Comparison of ENCODE assay signal across 8 cellular contexts in genomic region chr5:176536902-176537607, GRCh38. TPM values are rescaled to one million over a fixed set of nuclear protein-coding genes. Genes with fewer than 3 reads are reported as not detected.
DNase-seq lines count a peak whose midpoint lies in the region; ATAC-seq, FAIRE-seq and TF ChIP-seq lines count a peak whose summit lies in the region.

RNF44 (minus strand) TSS chr5:176537402; CDS start chr5:176532472, 4,930 bp downstream.

- no peaks in the 10 kb centered on the region for H3K9me3 ChIP-seq in HepG2 (ENCODE audit: low read length)

- peak; percentile 62 for ATAC-seq in GM19397 (IDR thresholded peaks at IDR 0.05; ENCODE audit: unreplicated experiment)
- ATAC-seq in HG03571 (IDR thresholded peaks at IDR 0.05; ENCODE audit: unreplicated experiment) = peak; percentile 38
- peak; percentile 58 for ATAC-seq in HepG2

- CTCF ChIA-PET in HepG2 (lab: Yijun Ruan, JAX; ENCODE audit: low intra/inter-chr PET ratio, low total read pairs) = no interaction called here

- peak; percentile 6; the same call in 1 of the 2 replicates for TF ChIP-seq RAD21 in HepG2 (CRISPR knock-in tag; IDR thresholded peaks at IDR 0.05)

- H3K4me1 Mint-ChIP-seq in dendritic cell treated with granulocyte-macrophage colony-stimulating factor and Interleukin-4, amounts not matched to agents 40 ng/mL and 50 ng/mL, for 4 days (ENCODE audit: low read depth) = peaks cover 68% of the 10 kb centered on the region

- intact Hi-C loops in dendritic cell treated with granulocyte-macrophage colony-stimulating factor and Interleukin-4, amounts not matched to agents 40 ng/mL and 50 ng/mL, for 4 days (cut with micrococcal nuclease) = loop anchor here (5.0 to 10.0 kb wide), 3 partner anchors 90 to 152 kb away; partner anchors contain the start of genes CLTB, FAF2, HIGD2A and NOP16
- intact Hi-C loops in HepG2 (cut with micrococcal nuclease; ENCODE audit: unreplicated experiment) = no loop called here

- POLR2A ChIA-PET in HepG2 (lab: Yijun Ruan, JAX) = interaction anchor here (0.7 to 7.9 kb wide), 21 partner anchors 10 to 697 kb away, joined by 3 to 212 read pairs (median 4); partner anchors contain the start of genes CDHR2, CLTB, FAF2 and FGFR4

- WGBS in HepG2 (ENCODE audit: low lambda C conversion rate) = 1% methylated on average over 14 of the region's 65 CpGs

- no peak; a peak in 1 of 4 replicates for TF ChIP-seq EP300 in HepG2 (IDR thresholded peaks at IDR 0.05; ENCODE audit: low read depth in 2 of 2, low read length in 2 of 2)
- no peak; the same call in 1 of the 2 replicates for TF ChIP-seq EP300 in HepG2 (CRISPR knock-in tag; IDR thresholded peaks at IDR 0.05; ENCODE audit: borderline replicate concordance)

- H3K4me3 ChIP-seq in HepG2 (replicated peaks in 1 of 3; ENCODE audit: insufficient read depth in 1 of 3, low read depth in 2 of 3, low read length in 3 of 3) = peak within 1 kb of the TSS; percentile 90 to 98 (median 97)

- H4K20me1 ChIP-seq in HepG2 (ENCODE audit: insufficient read depth, low read length) = peaks cover 28% of the 10 kb centered on the region

- H3K79me2 ChIP-seq in HepG2 (ENCODE audit: insufficient read depth, low read length) = peaks cover 40% of the 10 kb centered on the region

- H3K27ac ChIP-seq in HepG2 (ENCODE audit: extremely low read length, insufficient read depth, low read length) = peak within 1 kb of the TSS; percentile 95

- FAIRE-seq in HepG2 (lab: Jason Lieb, UNC) = peak; percentile 56

- H3K36me3 ChIP-seq in HepG2 (replicated peaks in 1 of 2; ENCODE audit: control insufficient read depth in 1 of 2, insufficient read depth in 2 of 2, low read length in 2 of 2) = peaks cover 2 to 17% of the 10 kb centered on the region in 2 experiments; a peak in 2 of 5 replicates

- peaks cover 50% of the 10 kb centered on the region for H3K36me3 Mint-ChIP-seq in dendritic cell treated with granulocyte-macrophage colony-stimulating factor and Interleukin-4, amounts not matched to agents 40 ng/mL and 50 ng/mL, for 4 days (ENCODE audit: low read depth)

- in situ Hi-C loops in HepG2 (cut with HindIII; ENCODE audit: extremely low pct_ligation_motif_present, low pct_unique_long_range_greater_than_20kb) = loop anchor here (5.0 to 25.0 kb wide), 2 partner anchors 120 to 825 kb away; partner anchors contain the start of genes CLTB, LMAN2 and RGS14

- H3K4me3 Mint-ChIP-seq in dendritic cell treated with granulocyte-macrophage colony-stimulating factor and Interleukin-4, amounts not matched to agents 40 ng/mL and 50 ng/mL, for 4 days = peak within 1 kb of the TSS; percentile 94

- H3K27me3 ChIP-seq in HepG2 (ENCODE audit: control insufficient read depth in 1 of 2, insufficient read depth in 2 of 2, low read length in 2 of 2) = no peaks in the 10 kb centered on the region; a peak in 1 of 5 replicates

- peak within 1 kb of the TSS; percentile 96 for H3K27ac Mint-ChIP-seq in dendritic cell treated with granulocyte-macrophage colony-stimulating factor and Interleukin-4, amounts not matched to agents 40 ng/mL and 50 ng/mL, for 4 days

- no peak for TF ChIP-seq CTCF in HepG2 (CRISPR knock-in tag; IDR thresholded peaks at IDR 0.05)

- peak; percentile 98 for DNase-seq in CD1c-positive myeloid dendritic cell (ENCODE audit: extremely low spot score)
- peak; percentile 94 for DNase-seq in NCI-H774 (lab: John Stamatoyannopoulos, UW)
- DNase-seq in activated CD4-positive, alpha-beta T cell treated with anti-CD3 and anti-CD28 coated beads, Interleukin-2, amount 50 U/mL, for 4 hours = peak; percentile 97
- peak; percentile 94 for DNase-seq in HepG2 (ENCODE audit: low spot score)
- DNase-seq in stimulated activated CD4-positive, alpha-beta T cell treated with anti-CD3 and anti-CD28 coated beads, Interleukin-2, amount 100 ng/mL, for 48 hours = peak; percentile 95 to 97

- peaks cover 63% of the 10 kb centered on the region for H3K4me1 ChIP-seq in HepG2 (ENCODE audit: insufficient read depth, low read length)

- TF ChIP-seq POLR2A in HepG2 (IDR thresholded peaks at IDR 0.05; ENCODE audit: insufficient read depth in 1 of 2, low read depth in 2 of 2, low read length in 2 of 2) = no peak

- H3K27me3 Mint-ChIP-seq in dendritic cell treated with granulocyte-macrophage colony-stimulating factor and Interleukin-4, amounts not matched to agents 40 ng/mL and 50 ng/mL, for 4 days = no peaks in the 10 kb centered on the region

- no TSS peak for BruUV-seq in HepG2 (replicated peaks; lab: Mats Ljungman, UMichigan)

- peak within 1 kb of the TSS; percentile 94 for H3K4me2 ChIP-seq in HepG2 (ENCODE audit: low read depth, low read length)

- H3K9ac ChIP-seq in HepG2 (ENCODE audit: insufficient read depth, low read depth, low read length) = peak within 1 kb of the TSS; percentile 91

- no peaks in the 10 kb centered on the region for H3K9me3 Mint-ChIP-seq in dendritic cell treated with granulocyte-macrophage colony-stimulating factor and Interleukin-4, amounts not matched to agents 40 ng/mL and 50 ng/mL, for 4 days

- H2AFZ ChIP-seq in HepG2 (ENCODE audit: low read length) = no peak within 1 kb of the TSS

TF ChIP-seq in HepG2, 621 proteins besides CTCF, POLR2A, EP300 and RAD21 (continues in another document):
- TF ChIP-seq HNRNPUL1 (IDR thresholded peaks at IDR 0.05; ENCODE audit: low read depth, low read length) = no peak
- TF ChIP-seq TARDBP (CRISPR knock-in tag; IDR thresholded peaks at IDR 0.05) = no peak; the same call in 1 of the 2 replicates
- TF ChIP-seq MXD1 (CRISPR knock-in tag; IDR thresholded peaks at IDR 0.05) = no peak
- TF ChIP-seq FOXO4 (CRISPR knock-in tag; conservative IDR thresholded peaks at IDR 0.05) = no peak
- TF ChIP-seq TRIM24 (CRISPR knock-in tag; IDR thresholded peaks at IDR 0.05) = no peak
- no peak; the same call in 1 of the 2 replicates for TF ChIP-seq MTA3 (CRISPR knock-in tag; IDR thresholded peaks at IDR 0.05)
- no peak for TF ChIP-seq SP1 (IDR thresholded peaks at IDR 0.05)
- no peak for TF ChIP-seq SP1 (CRISPR knock-in tag; IDR thresholded peaks at IDR 0.05)
- no peak for TF ChIP-seq TERF1 (CRISPR knock-in tag; IDR thresholded peaks at IDR 0.05)
- TF ChIP-seq ZNF781 (CRISPR knock-in tag; IDR thresholded peaks at IDR 0.05; ENCODE audit: borderline replicate concordance, not compliant biosample characterization) = no peak
- TF ChIP-seq HMGA1 (CRISPR knock-in tag; conservative IDR thresholded peaks at IDR 0.05) = no peak
- no peak for TF ChIP-seq JDP2 (CRISPR knock-in tag; IDR thresholded peaks at IDR 0.05; ENCODE audit: borderline replicate concordance)

RNA-seq across cellular contexts. Expression of gene RNF44, which starts in this region (rescaled TPM):
- 5.1 and 9.2 TPM in 2 replicates for total RNA-seq in HepG2 (2016; rRNA removed; fragmentation: Illumina TruSeq; extraction: Trizol)
- 7.2 and 9.4 TPM in 2 replicates for total RNA-seq in HepG2 (2016; cell fraction: cytosol; rRNA removed; fragmentation: Illumina TruSeq; extraction: Trizol; ENCODE audit: low read depth)
- total RNA-seq in HepG2 (2016; cell fraction: insoluble cytoplasmic fraction; rRNA removed; fragmentation: Illumina TruSeq; extraction: Trizol) = 4.4 and 8.7 TPM in 2 replicates
- total RNA-seq in HepG2 (2016; cell fraction: membrane; rRNA removed; fragmentation: Illumina TruSeq; extraction: Trizol) = 7.2 and 9.8 TPM in 2 replicates
- total RNA-seq in HepG2 (2016; cell fraction: nucleus; rRNA removed; fragmentation: Illumina TruSeq; extraction: Trizol) = 9.4 and 17.1 TPM in 2 replicates
- 16.8 and 19.1 TPM in 2 replicates for polyA plus RNA-seq in HepG2 (2011; rRNA removed)
- 6.8 and 9.5 TPM in 2 replicates for polyA plus RNA-seq in HepG2 (2011; cell fraction: cytosol; rRNA removed)
- polyA plus RNA-seq in HepG2 (2011; cell fraction: nucleus; rRNA removed) = 134 and 149 TPM in 2 replicates
- polyA plus RNA-seq in HepG2 (2012) = 37.8 and 52.8 TPM in 2 replicates
- polyA plus RNA-seq in HepG2 (2016; cell fraction: cytosol; fragmentation: Illumina TruSeq; extraction: Trizol; ENCODE audit: low read depth) = 2.3 and 2.5 TPM in 2 replicates
- polyA plus RNA-seq in HepG2 (2016; cell fraction: insoluble cytoplasmic fraction; fragmentation: Illumina TruSeq; extraction: Trizol; ENCODE audit: low read depth) = 15.8 and 20.6 TPM in 2 replicates
- 9.4 and 9.7 TPM in 2 replicates for polyA plus RNA-seq in HepG2 (2016; cell fraction: membrane; fragmentation: Illumina TruSeq; extraction: Trizol; ENCODE audit: low read depth)
- polyA plus RNA-seq in HepG2 (2016; cell fraction: nucleus; fragmentation: Illumina TruSeq; extraction: Trizol; ENCODE audit: insufficient read depth, low read depth) = 52.0 and 60.3 TPM in 2 replicates
- 18.3 and 21.3 TPM in 2 replicates for polyA minus RNA-seq in HepG2 (2011; rRNA and poly(A)+ RNA removed; ENCODE audit: low replicate concordance)
- 16.1 and 19.0 TPM in 2 replicates for polyA minus RNA-seq in HepG2 (2011; cell fraction: cytosol; rRNA and poly(A)+ RNA removed)
- polyA minus RNA-seq in HepG2 (2011; cell fraction: nucleus; rRNA and poly(A)+ RNA removed) = 28.3 and 33.1 TPM in 2 replicates

Comparison
In these comparisons a context has a peak if more than half of its experiments do, and no peak if none do; other contexts are left out.
1. Peak in every context shown above with its lines: DNase-seq, ATAC-seq, H3K4me3 ChIP-seq and H3K27ac ChIP-seq.